ENCODE assay signal across 8 cellular contexts in genomic region chr11:16280256-16280682, GRCh38.
A peak's percentile ranks its signal among the peaks of the same experiment; 100 is the strongest.
DNase-seq lines count a peak whose midpoint lies in the region; ATAC-seq and TF ChIP-seq lines count a peak whose summit lies in the region.

No MANE protein-coding gene starts in this region.

- H3K9me3 ChIP-seq in mucosa of rectum (ENCODE audit: control insufficient read depth in 2 of 2, low read length in 2 of 2) = no peaks in the 10 kb centered on the region

- H3K4me1 ChIP-seq in mucosa of rectum (ENCODE audit: control insufficient read depth in 2 of 2, insufficient read depth in 2 of 2, low read length in 2 of 2) = peaks cover 6 to 13% of the 10 kb centered on the region in 2 donors

- H3K4me1 Mint-ChIP-seq in activated naive CD8-positive, alpha-beta T cell treated with anti-CD3 and anti-CD28 coated beads, Interleukin-2, amount 10 ng/mL, durations not matched to agents 7 days and 5 days = peaks cover 2% of the 10 kb centered on the region
- no peaks in the 10 kb centered on the region for H3K4me1 Mint-ChIP-seq in glutamatergic neuron (ENCODE audit: low read depth, unreplicated experiment)

- no peaks in the 10 kb centered on the region for H3K36me3 ChIP-seq in mucosa of rectum (ENCODE audit: control insufficient read depth in 2 of 2, insufficient read depth in 2 of 2, low read length in 2 of 2)

- H3K4me3 Mint-ChIP-seq in activated naive CD8-positive, alpha-beta T cell treated with anti-CD3 and anti-CD28 coated beads, Interleukin-2, amount 10 ng/mL, durations not matched to agents 7 days and 5 days = peak overlapping the region; percentile 25
- no peak overlapping the region for H3K4me3 Mint-ChIP-seq in glutamatergic neuron (ENCODE audit: unreplicated experiment)

- ATAC-seq in activated naive CD8-positive, alpha-beta T cell treated with anti-CD3 and anti-CD28 coated beads, Interleukin-2, amount 10 ng/mL, durations not matched to agents 7 days and 5 days (ENCODE audit: low read depth) = peak; percentile 58
- ATAC-seq in HG02840 (IDR thresholded peaks at IDR 0.05; ENCODE audit: low FRiP score, unreplicated experiment) = no peak
- no peak for ATAC-seq in GM18511 (IDR thresholded peaks at IDR 0.05; ENCODE audit: unreplicated experiment)

- H3K4me3 ChIP-seq in mucosa of rectum (ENCODE audit: low read length in 2 of 2) = peak overlapping the region in 1 of 2 donors; percentile 43

- no peaks in the 10 kb centered on the region for H3K27me3 Mint-ChIP-seq in activated naive CD8-positive, alpha-beta T cell treated with anti-CD3 and anti-CD28 coated beads, Interleukin-2, amount 10 ng/mL, durations not matched to agents 7 days and 5 days
- no peaks in the 10 kb centered on the region for H3K27me3 Mint-ChIP-seq in glutamatergic neuron (ENCODE audit: unreplicated experiment)

- TF ChIP-seq CTCF in glutamatergic neuron (IDR thresholded peaks at IDR 0.05; ENCODE audit: partially characterized antibody, unreplicated experiment) = no peak

- H3K36me3 Mint-ChIP-seq in activated naive CD8-positive, alpha-beta T cell treated with anti-CD3 and anti-CD28 coated beads, Interleukin-2, amount 10 ng/mL, durations not matched to agents 7 days and 5 days = no peaks in the 10 kb centered on the region
- no peaks in the 10 kb centered on the region for H3K36me3 Mint-ChIP-seq in glutamatergic neuron (ENCODE audit: unreplicated experiment)

- no peak overlapping the region for H3K9ac ChIP-seq in mucosa of rectum (ENCODE audit: low read depth in 1 of 2, low read length in 2 of 2)

- no peak overlapping the region for H3K27ac Mint-ChIP-seq in activated naive CD8-positive, alpha-beta T cell treated with anti-CD3 and anti-CD28 coated beads, Interleukin-2, amount 10 ng/mL, durations not matched to agents 7 days and 5 days
- H3K27ac Mint-ChIP-seq in glutamatergic neuron (ENCODE audit: unreplicated experiment) = no peak overlapping the region

- POLR2A ChIA-PET in activated naive CD8-positive, alpha-beta T cell treated with anti-CD3 and anti-CD28 coated beads, Interleukin-2, amount 10 ng/mL, durations not matched to agents 7 days and 5 days (lab: Charles Lee) = no interaction called here

- H3K27me3 ChIP-seq in mucosa of rectum (ENCODE audit: control insufficient read depth in 2 of 2, insufficient read depth in 2 of 2, low read length in 2 of 2) = no peaks in the 10 kb centered on the region

- DNase-seq in HT1080 (ENCODE audit: low read depth) (peak; percentile 33), NCI-H187 (lab: John Stamatoyannopoulos, UW) (peak; percentile 91 to 97), glutamatergic neuron (no peak), GOT3 (lab: John Stamatoyannopoulos, UW) (no peak)
- no peak for DNase-seq in activated naive CD8-positive, alpha-beta T cell treated with anti-CD3 and anti-CD28 coated beads, Interleukin-2, amount 10 ng/mL, durations not matched to agents 7 days and 5 days

- H3K9me3 Mint-ChIP-seq in activated naive CD8-positive, alpha-beta T cell treated with anti-CD3 and anti-CD28 coated beads, Interleukin-2, amount 10 ng/mL, durations not matched to agents 7 days and 5 days = peaks cover 1% of the 10 kb centered on the region
- H3K9me3 Mint-ChIP-seq in glutamatergic neuron (ENCODE audit: unreplicated experiment) = no peaks in the 10 kb centered on the region

- H3K27ac ChIP-seq in mucosa of rectum (ENCODE audit: low read depth in 2 of 2, low read length in 2 of 2) = peak overlapping the region; percentile 23 to 34

Comparison
In these comparisons a context has a peak if more than half of its experiments do, and no peak if none do; other contexts are left out.
1. DNase-seq: peak in HT1080 (single experiment) and NCI-H187 (2 of 2); none in activated naive CD8-positive, alpha-beta T cell treated with anti-CD3 and anti-CD28 coated beads, Interleukin-2, amount 10 ng/mL, durations not matched to agents 7 days and 5 days (single experiment), glutamatergic neuron (single experiment) and GOT3 (single experiment).